ENCODE assay signal across 8 cellular contexts in the genomic region with DNA sequence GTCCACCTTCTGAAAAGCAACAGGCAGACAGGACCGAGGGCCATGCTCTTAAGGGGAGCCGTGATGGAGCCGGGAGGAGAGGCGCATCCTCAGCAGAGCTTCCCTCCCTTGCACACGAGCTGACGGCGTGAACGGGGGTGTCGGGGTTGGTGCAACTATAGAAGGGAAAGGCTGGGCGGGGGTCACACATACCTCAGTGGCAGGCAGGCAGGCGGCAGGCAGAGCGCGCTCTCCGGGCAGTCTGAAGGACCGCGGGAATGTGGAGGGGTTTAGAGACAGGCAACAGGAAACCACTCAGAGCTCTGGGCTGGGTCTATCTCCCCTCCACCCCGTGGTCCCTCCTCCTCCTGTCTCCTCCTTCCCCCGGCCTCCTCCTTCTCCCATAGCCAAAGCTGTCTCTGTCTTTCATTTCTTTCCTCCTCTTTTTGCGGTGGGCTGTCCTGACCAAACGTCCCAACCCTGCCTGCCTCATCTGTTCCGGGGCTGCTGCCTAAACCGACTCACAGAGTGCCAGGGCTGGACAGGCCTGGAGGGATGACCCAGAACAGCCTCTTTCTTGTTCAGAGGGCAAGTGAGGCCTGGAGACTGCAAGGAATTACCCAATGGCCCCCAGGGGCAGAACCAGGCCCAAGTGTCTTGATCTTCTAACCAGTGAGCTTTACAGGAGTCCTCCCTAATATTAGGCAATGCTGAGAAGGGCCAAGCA. TPM values are rescaled to one million over a fixed set of nuclear protein-coding genes. Genes with fewer than 3 reads are reported as not detected.
DNase-seq lines count a peak whose midpoint lies in the region; ATAC-seq and TF ChIP-seq lines count a peak whose summit lies in the region.

A gene with protein sequence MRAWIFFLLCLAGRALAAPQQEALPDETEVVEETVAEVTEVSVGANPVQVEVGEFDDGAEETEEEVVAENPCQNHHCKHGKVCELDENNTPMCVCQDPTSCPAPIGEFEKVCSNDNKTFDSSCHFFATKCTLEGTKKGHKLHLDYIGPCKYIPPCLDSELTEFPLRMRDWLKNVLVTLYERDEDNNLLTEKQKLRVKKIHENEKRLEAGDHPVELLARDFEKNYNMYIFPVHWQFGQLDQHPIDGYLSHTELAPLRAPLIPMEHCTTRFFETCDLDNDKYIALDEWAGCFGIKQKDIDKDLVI (minus strand): TSS at position 243 of the 706 bp plus-strand sequence. CDS start 10,727 bp downstream, outside the sequence.

- WGBS in right cardiac atrium = 4% methylated on average over 22 of the region's 22 CpGs

- intact Hi-C loops in ascending aorta (cut with DNase I) = loop anchor here (1.0 to 10.0 kb wide), 2 partner anchors 9 to 948 kb away; no protein-coding TSS in a partner anchor
- intact Hi-C loops in right cardiac atrium (cut with DNase I) = no loop called here

- no peak for TF ChIP-seq CTCF in NB4 (IDR thresholded peaks at IDR 0.05; ENCODE audit: low read depth, low read length)
- peak in 1 of 3 experiments; percentile 11 for TF ChIP-seq CTCF in ascending aorta (IDR thresholded peaks at IDR 0.05)

- H3K9me3 ChIP-seq in ascending aorta (no peaks in the 10 kb centered on the region), right cardiac atrium (ENCODE audit: control insufficient read depth, low read length) (no peaks in the 10 kb centered on the region)

- ATAC-seq in GM21786 (IDR thresholded peaks at IDR 0.05; ENCODE audit: unreplicated experiment) (peak; percentile 81), right cardiac atrium (peak; percentile 94 to 95)

- peak within 1 kb of the TSS; percentile 69 for H3K4me3 ChIP-seq in NB4 (ENCODE audit: low read depth, low read length)
- peak within 1 kb of the TSS; percentile 76 to 78 for H3K4me3 ChIP-seq in ascending aorta
- peak within 1 kb of the TSS; percentile 78 for H3K4me3 ChIP-seq in right cardiac atrium (ENCODE audit: low read length)

- H3K4me1 ChIP-seq in ascending aorta (peaks cover 3 to 28% of the 10 kb centered on the region in 2 donors), right cardiac atrium (ENCODE audit: control insufficient read depth, insufficient read depth, low read length) (peaks cover 5% of the 10 kb centered on the region)

- peak; percentile 19 for TF ChIP-seq POLR2A in NB4 (IDR thresholded peaks at IDR 0.05; ENCODE audit: extremely low read depth, insufficient read length)

- H3K27ac ChIP-seq in ascending aorta (peak within 1 kb of the TSS; percentile 93 to 98), right cardiac atrium (ENCODE audit: low read length) (peak within 1 kb of the TSS; percentile 95)

- peaks cover under 1 to 4% of the 10 kb centered on the region in 2 donors for H3K36me3 ChIP-seq in ascending aorta

- no peaks in the 10 kb centered on the region for H3K27me3 ChIP-seq in ascending aorta
- H3K27me3 ChIP-seq in right cardiac atrium (ENCODE audit: control insufficient read depth, insufficient read depth) = no peaks in the 10 kb centered on the region

- DNase-seq in GDM1 (lab: John Stamatoyannopoulos, UW) (peak; percentile 71), NB4 (ENCODE audit: low read depth) (peak; percentile 93), ascending aorta (ENCODE audit: low spot score in 2 of 2) (peak; percentile 79 to 96), right cardiac atrium (peak; percentile 91 to 92 (median 92)), pons (ENCODE audit: low spot score) (peak; percentile 67), NAMALWA (ENCODE audit: low spot score) (no peak), NCI-H1105 (lab: John Stamatoyannopoulos, UW) (no peak)

RNA-seq across cellular contexts. Expression of the gene that starts here (rescaled TPM):
- total RNA-seq in ascending aorta = 935 TPM
- 100 to 1,000 TPM; 440 to 896 (median 629) TPM for total RNA-seq in right cardiac atrium
- polyA plus RNA-seq in right cardiac atrium = 301 TPM

Comparison
In these comparisons a context has a peak if more than half of its experiments do, and no peak if none do; other contexts are left out.
1. DNase-seq: peak in GDM1 (single experiment), NB4 (single experiment), ascending aorta (2 of 2), right cardiac atrium (3 of 3) and pons (single experiment); none in NAMALWA (single experiment) and NCI-H1105 (single experiment).
2. Peak in every context shown above with its lines, with median percentiles within 50 percentile points of each other: H3K4me3 ChIP-seq.